In genomic region chr2:98487806-98488189, GRCh38 we compare ENCODE assay signal across 1 cellular context.
TF ChIP-seq lines count a peak whose summit lies in the region.

No MANE protein-coding gene starts in this region.

TF ChIP-seq in HepG2, 621 proteins besides CTCF, POLR2A, EP300 and RAD21 (continued from another document):
- TF ChIP-seq POLR2G (IDR thresholded peaks at IDR 0.05; ENCODE audit: low read depth, low read length), result no peak
- TF ChIP-seq ZNF883 (CRISPR knock-in tag; IDR thresholded peaks at IDR 0.05; ENCODE audit: not compliant biosample characterization), result no peak
- TF ChIP-seq FOXC1 (CRISPR knock-in tag; IDR thresholded peaks at IDR 0.05; ENCODE audit: borderline replicate concordance), result no peak
- TF ChIP-seq ELF3 (CRISPR knock-in tag; IDR thresholded peaks at IDR 0.05), result peak; percentile 44; the same call in 1 of the 2 replicates
- no peak for TF ChIP-seq MYNN (CRISPR knock-in tag; IDR thresholded peaks at IDR 0.05; ENCODE audit: low read depth)
- no peak for TF ChIP-seq ZNF124 (CRISPR knock-in tag; IDR thresholded peaks at IDR 0.05)
- TF ChIP-seq, protein P1, sequence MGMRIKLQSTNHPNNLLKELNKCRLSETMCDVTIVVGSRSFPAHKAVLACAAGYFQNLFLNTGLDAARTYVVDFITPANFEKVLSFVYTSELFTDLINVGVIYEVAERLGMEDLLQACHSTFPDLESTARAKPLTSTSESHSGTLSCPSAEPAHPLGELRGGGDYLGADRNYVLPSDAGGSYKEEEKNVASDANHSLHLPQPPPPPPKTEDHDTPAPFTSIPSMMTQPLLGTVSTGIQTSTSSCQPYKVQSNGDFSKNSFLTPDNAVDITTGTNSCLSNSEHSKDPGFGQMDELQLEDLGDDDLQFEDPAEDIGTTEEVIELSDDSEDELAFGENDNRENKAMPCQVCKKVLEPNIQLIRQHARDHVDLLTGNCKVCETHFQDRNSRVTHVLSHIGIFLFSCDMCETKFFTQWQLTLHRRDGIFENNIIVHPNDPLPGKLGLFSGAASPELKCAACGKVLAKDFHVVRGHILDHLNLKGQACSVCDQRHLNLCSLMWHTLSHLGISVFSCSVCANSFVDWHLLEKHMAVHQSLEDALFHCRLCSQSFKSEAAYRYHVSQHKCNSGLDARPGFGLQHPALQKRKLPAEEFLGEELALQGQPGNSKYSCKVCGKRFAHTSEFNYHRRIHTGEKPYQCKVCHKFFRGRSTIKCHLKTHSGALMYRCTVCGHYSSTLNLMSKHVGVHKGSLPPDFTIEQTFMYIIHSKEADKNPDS (CRISPR knock-in tag; IDR thresholded peaks at IDR 0.05), result peak; percentile 68; the same call in 1 of the 2 replicates
- TF ChIP-seq, protein P2, sequence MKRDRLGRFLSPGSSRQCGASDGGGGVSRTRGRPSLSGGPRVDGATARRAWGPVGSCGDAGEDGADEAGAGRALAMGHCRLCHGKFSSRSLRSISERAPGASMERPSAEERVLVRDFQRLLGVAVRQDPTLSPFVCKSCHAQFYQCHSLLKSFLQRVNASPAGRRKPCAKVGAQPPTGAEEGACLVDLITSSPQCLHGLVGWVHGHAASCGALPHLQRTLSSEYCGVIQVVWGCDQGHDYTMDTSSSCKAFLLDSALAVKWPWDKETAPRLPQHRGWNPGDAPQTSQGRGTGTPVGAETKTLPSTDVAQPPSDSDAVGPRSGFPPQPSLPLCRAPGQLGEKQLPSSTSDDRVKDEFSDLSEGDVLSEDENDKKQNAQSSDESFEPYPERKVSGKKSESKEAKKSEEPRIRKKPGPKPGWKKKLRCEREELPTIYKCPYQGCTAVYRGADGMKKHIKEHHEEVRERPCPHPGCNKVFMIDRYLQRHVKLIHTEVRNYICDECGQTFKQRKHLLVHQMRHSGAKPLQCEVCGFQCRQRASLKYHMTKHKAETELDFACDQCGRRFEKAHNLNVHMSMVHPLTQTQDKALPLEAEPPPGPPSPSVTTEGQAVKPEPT (CRISPR knock-in tag; IDR thresholded peaks at IDR 0.05; ENCODE audit: low read depth), result no peak
- no peak for TF ChIP-seq MEIS1 (CRISPR knock-in tag; IDR thresholded peaks at IDR 0.05; ENCODE audit: borderline replicate concordance)
- no peak for TF ChIP-seq SP4 (CRISPR knock-in tag; IDR thresholded peaks at IDR 0.05)
- no peak for TF ChIP-seq ZNF430 (CRISPR knock-in tag; IDR thresholded peaks at IDR 0.05)
- peak; percentile 29; the same call in 1 of the 2 replicates for TF ChIP-seq SAP130 (CRISPR knock-in tag; IDR thresholded peaks at IDR 0.05; ENCODE audit: low read depth)
- no peak for TF ChIP-seq ZNF619 (CRISPR knock-in tag; IDR thresholded peaks at IDR 0.05)
- peak; percentile 17 for TF ChIP-seq YY1 (IDR thresholded peaks at IDR 0.05; ENCODE audit: insufficient read depth, insufficient replicate concordance, low read depth, low read length)
- no peak for TF ChIP-seq PAWR (CRISPR knock-in tag; IDR thresholded peaks at IDR 0.05; ENCODE audit: borderline replicate concordance)
- no peak for TF ChIP-seq BATF2 (CRISPR knock-in tag; IDR thresholded peaks at IDR 0.05)
- TF ChIP-seq ONECUT2 (CRISPR knock-in tag; IDR thresholded peaks at IDR 0.05), result no peak
- TF ChIP-seq ZNF713 (CRISPR knock-in tag; IDR thresholded peaks at IDR 0.05), result no peak
- no peak for TF ChIP-seq KAT7 (CRISPR knock-in tag; IDR thresholded peaks at IDR 0.05; ENCODE audit: borderline replicate concordance)
- TF ChIP-seq ARID3A (IDR thresholded peaks at IDR 0.05; ENCODE audit: low read depth, low read length), result peak; percentile 57
- TF ChIP-seq KAT8 (CRISPR knock-in tag; IDR thresholded peaks at IDR 0.05), result no peak
